Comparison of ENCODE assay signal across 8 cellular contexts in the genomic region with DNA sequence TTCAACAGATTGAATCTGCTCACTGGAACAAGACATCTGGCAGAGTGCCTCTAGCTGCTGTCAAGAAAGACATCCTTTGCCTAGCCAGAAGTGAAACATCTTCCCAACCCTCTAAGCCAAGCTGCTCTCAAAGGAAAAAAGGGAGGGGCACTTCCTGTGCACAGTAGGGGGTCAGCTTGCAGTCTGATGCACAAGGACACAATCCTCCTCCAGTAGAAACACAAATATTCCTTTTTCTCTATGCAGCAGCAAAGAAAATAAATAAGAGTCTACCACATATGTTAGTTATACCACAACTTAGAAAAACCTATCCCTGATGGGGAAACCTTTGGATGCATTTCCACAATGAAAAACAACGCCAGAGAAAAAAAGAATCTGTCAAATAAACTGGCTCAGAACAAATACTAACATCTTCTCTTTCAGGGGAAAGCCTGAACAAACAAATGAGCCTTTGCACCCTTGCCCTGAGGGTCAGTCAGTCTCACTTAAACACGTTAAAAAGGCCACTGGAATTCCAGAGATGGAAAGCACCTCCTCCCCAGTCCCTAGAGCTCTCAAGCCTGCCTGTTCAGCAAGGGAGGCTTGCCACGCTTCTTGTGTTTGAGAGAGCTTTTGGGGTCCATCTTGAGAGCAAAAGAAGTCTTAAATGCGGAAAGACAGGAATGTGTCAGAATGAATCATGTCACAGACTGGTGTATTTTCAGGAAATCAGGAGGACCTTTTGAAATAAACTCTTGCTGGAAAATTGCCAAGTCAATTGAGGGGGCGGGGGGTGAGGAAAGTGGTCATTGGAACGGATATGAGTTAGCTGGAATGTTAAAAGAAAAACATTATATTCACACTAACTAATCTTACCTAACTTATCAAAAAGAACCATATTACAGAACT. TPM values are rescaled to one million over a fixed set of nuclear protein-coding genes. Genes with fewer than 3 reads are reported as not detected.
DNase-seq lines count a peak whose midpoint lies in the region; ATAC-seq and TF ChIP-seq lines count a peak whose summit lies in the region.

No MANE protein-coding gene starts in this region.

- H3K9me3 Mint-ChIP-seq in CD8-positive, alpha-beta memory T cell = peaks cover 0 to 2% (median 0%) of the 10 kb centered on the region in 5 donors

- H3K9me3 ChIP-seq in thyroid gland = no peaks in the 10 kb centered on the region
- H3K9me3 ChIP-seq in CD8-positive, alpha-beta memory T cell (ENCODE audit: low read length) = no peaks in the 10 kb centered on the region

- TF ChIP-seq RAD21 in Ishikawa (IDR thresholded peaks at IDR 0.05; ENCODE audit: low read depth) = no peak

- H3K36me3 ChIP-seq in thyroid gland = peaks cover 2 to 8% of the 10 kb centered on the region in 2 donors
- H3K36me3 ChIP-seq in CD8-positive, alpha-beta memory T cell (ENCODE audit: insufficient read depth, low read length) = no peaks in the 10 kb centered on the region

- CTCF ChIA-PET in CD8-positive, alpha-beta memory T cell (lab: Charles Lee) = no interaction called here

- H3K27ac ChIP-seq in thyroid gland = peak overlapping the region; percentile 5 to 73 (median 70)
- H3K27ac ChIP-seq in CD8-positive, alpha-beta memory T cell (ENCODE audit: low read depth, low read length) = no peak overlapping the region

- H3K4me1 Mint-ChIP-seq in CD8-positive, alpha-beta memory T cell = no peaks in the 10 kb centered on the region

- TF ChIP-seq POLR2A in thyroid gland (IDR thresholded peaks at IDR 0.05) = no peak

- H3K4me3 ChIP-seq in thyroid gland (replicated peaks in 1 of 3) = no peak overlapping the region
- H3K4me3 ChIP-seq in CD8-positive, alpha-beta memory T cell (ENCODE audit: low read length) = no peak overlapping the region

- 6 to 9% methylated on average over 6 of the region's 6 CpGs for WGBS in thyroid gland, 2 donors

- intact Hi-C loops in thyroid gland (cut with DNase I) = no loop called here

- H3K27me3 Mint-ChIP-seq in CD8-positive, alpha-beta memory T cell = peaks cover 19 to 56% of the 10 kb centered on the region in 2 donors

- H3K4me3 Mint-ChIP-seq in CD8-positive, alpha-beta memory T cell = no peak overlapping the region

- peaks cover 32 to 54% of the 10 kb centered on the region in 2 donors for H3K4me1 ChIP-seq in thyroid gland
- H3K4me1 ChIP-seq in CD8-positive, alpha-beta memory T cell (ENCODE audit: insufficient read depth, low read length) = no peaks in the 10 kb centered on the region

- H3K27ac Mint-ChIP-seq in CD8-positive, alpha-beta memory T cell = no peak overlapping the region

- TF ChIP-seq EP300 in Ishikawa (IDR thresholded peaks at IDR 0.05; ENCODE audit: borderline replicate concordance) = no peak

- DNase-seq in astrocyte of the hippocampus (ENCODE audit: low read depth, low spot score) (peak; percentile 79), iPS-NIHi7 (ENCODE audit: extremely low spot score) (peak; percentile 71), thyroid gland (peak; percentile 79 to 80), mesenteric fat pad (ENCODE audit: low spot score) (no peak)
- DNase-seq in CD8-positive, alpha-beta memory T cell = no peak

- ATAC-seq in GM21515 (IDR thresholded peaks at IDR 0.05; ENCODE audit: unreplicated experiment) = no peak
- no peak for ATAC-seq in GM21526 (IDR thresholded peaks at IDR 0.05; ENCODE audit: low FRiP score, unreplicated experiment)

- POLR2A ChIA-PET in CD8-positive, alpha-beta memory T cell (lab: Charles Lee) = no interaction called here

- H3K36me3 Mint-ChIP-seq in CD8-positive, alpha-beta memory T cell = no peaks in the 10 kb centered on the region

- no peaks in the 10 kb centered on the region for H3K27me3 ChIP-seq in thyroid gland
- peaks cover 4% of the 10 kb centered on the region for H3K27me3 ChIP-seq in CD8-positive, alpha-beta memory T cell (ENCODE audit: insufficient read depth, low read length, poor library complexity, severe bottlenecking)

- no peak for TF ChIP-seq CTCF in thyroid gland (IDR thresholded peaks at IDR 0.05)

TF ChIP-seq in Ishikawa, 13 proteins besides CTCF, POLR2A, EP300 and RAD21:
- TF ChIP-seq YY1 (IDR thresholded peaks at IDR 0.05; ENCODE audit: low read depth) = no peak
- no peak for TF ChIP-seq CEBPB (IDR thresholded peaks at IDR 0.05)
- peak; percentile 8; the same call in 1 of the 2 replicates for TF ChIP-seq TEAD4 (IDR thresholded peaks at IDR 0.05)
- TF ChIP-seq ZBTB7A (IDR thresholded peaks at IDR 0.05; ENCODE audit: low read depth) = no peak
- TF ChIP-seq EGR1 (IDR thresholded peaks at IDR 0.05) = peak; percentile 57; the same call in 1 of the 2 replicates
- TF ChIP-seq CREB1 (IDR thresholded peaks at IDR 0.05; ENCODE audit: low read depth) = no peak
- TF ChIP-seq REST (IDR thresholded peaks at IDR 0.05; ENCODE audit: low read depth) = no peak
- peak; percentile 88 for TF ChIP-seq NFIC (IDR thresholded peaks at IDR 0.05)

RNA-seq across cellular contexts. Expression of gene LAMB1, which starts 7.5 kb away (rescaled TPM):
- 100 to 1,000 TPM; 103 to 112 (median 106) TPM for total RNA-seq in thyroid gland
- 421 TPM for total RNA-seq in mesenteric fat pad
- not detected for total RNA-seq in CD8-positive, alpha-beta memory T cell
- polyA plus RNA-seq in CD8-positive, alpha-beta memory T cell = 0.44 TPM

Comparison
In these comparisons a context has a peak if more than half of its experiments do, and no peak if none do; other contexts are left out.
1. DNase-seq: peak in astrocyte of the hippocampus (single experiment), iPS-NIHi7 (single experiment) and thyroid gland (2 of 2); none in mesenteric fat pad (single experiment) and CD8-positive, alpha-beta memory T cell (0 of 5).
2. RNA of gene LAMB1, which starts 7.5 kb away (total RNA-seq): 421 TPM in mesenteric fat pad (single experiment) and 103 to 112 TPM in thyroid gland; not detected in CD8-positive, alpha-beta memory T cell; every median in the first group is over 100 times any median in the second.